In genomic region chr2:13201924-13202323, GRCh38 we compare ENCODE assay signal across 2 cellular contexts.
TF ChIP-seq lines count a peak whose summit lies in the region.

No MANE protein-coding gene starts in this region.

TF ChIP-seq in GM12878, 131 proteins besides CTCF, POLR2A, EP300 and RAD21 (continued from another document):
- TF ChIP-seq HDAC2 (IDR thresholded peaks at IDR 0.05) (no peak), EED (IDR thresholded peaks at IDR 0.05; ENCODE audit: low read depth) (no peak), RAD51 (IDR thresholded peaks at IDR 0.05) (no peak), POLR2AphosphoS2 (IDR thresholded peaks at IDR 0.05; ENCODE audit: low read depth, low read length) (no peak), HSF1 (IDR thresholded peaks at IDR 0.05; ENCODE audit: low read depth, low read length) (no peak), MXI1 (IDR thresholded peaks at IDR 0.05; ENCODE audit: low read depth, low read length) (no peak), SP1 (IDR thresholded peaks at IDR 0.05; ENCODE audit: low read depth, low read length) (no peak), GATAD2B (conservative IDR thresholded peaks at IDR 0.05; ENCODE audit: low read depth) (no peak), TCF12 (IDR thresholded peaks at IDR 0.05; ENCODE audit: low read depth, low read length) (no peak), TARDBP (IDR thresholded peaks at IDR 0.05; ENCODE audit: borderline replicate concordance) (no peak), NFYA (IDR thresholded peaks at IDR 0.05; ENCODE audit: borderline replicate concordance, low read depth, low read length) (no peak), POLR2AphosphoS5 (IDR thresholded peaks at IDR 0.05; ENCODE audit: low read length) (no peak), ZNF622 (IDR thresholded peaks at IDR 0.05) (no peak)

TF ChIP-seq in neural cell, 6 proteins besides CTCF, POLR2A, EP300 and RAD21:
- TF ChIP-seq REST (IDR thresholded peaks at IDR 0.05; ENCODE audit: borderline replicate concordance) = no peak
- no peak for TF ChIP-seq TAF1 (IDR thresholded peaks at IDR 0.05; ENCODE audit: low read depth)
TF ChIP-seq in neural cell: peak in this region for 0.
